ENCODE assay signal across 22 cellular contexts in genomic region chr7:55181774-55182173, GRCh38.
"Had no signal": no experiment of that assay in that cellular context is flagged by ENCODE, and none has a peak within 500 bp of the region (broad histone marks: within the 10 kb centered on the region; RNA-seq: fewer than 3 reads in every experiment).

No MANE protein-coding gene starts in this region.

- H3K4me1 Mint-ChIP-seq: activated CD4-positive, alpha-beta T cell treated with anti-CD3 and anti-CD28 coated beads, Interleukin-2, amount 10 ng/mL, durations not matched to agents 7 days and 5 days; activated naive CD4-positive, alpha-beta T cell treated with anti-CD3 and anti-CD28 coated beads, Interleukin-2, amount 50 U/mL, for 24 hours; immature natural killer cell had no signal

- H3K4me3 Mint-ChIP-seq: activated CD4-positive, alpha-beta T cell treated with anti-CD3 and anti-CD28 coated beads, Interleukin-2, amount 10 ng/mL, durations not matched to agents 7 days and 5 days; activated CD8-positive, alpha-beta T cell treated with anti-CD3 and anti-CD28 coated beads, Interleukin-2, amount 10 ng/mL, durations not matched to agents 7 days and 5 days; activated naive CD4-positive, alpha-beta T cell treated with anti-CD3 and anti-CD28 coated beads, Interleukin-2, amount 50 U/mL, for 24 hours; immature natural killer cell; natural killer cell treated with Interleukin-12 subunit alpha and Interleukin-12 subunit beta and Interleukin-15 and Interleukin-18, amount 100 ng/mL, for 72 hours had no signal

- H3K36me3 Mint-ChIP-seq: activated naive CD4-positive, alpha-beta T cell treated with anti-CD3 and anti-CD28 coated beads, Interleukin-2, amount 50 U/mL, for 24 hours; immature natural killer cell; natural killer cell treated with Interleukin-12 subunit alpha and Interleukin-12 subunit beta and Interleukin-15 and Interleukin-18, amount 100 ng/mL, for 72 hours had no signal

- ATAC-seq: activated CD8-positive, alpha-beta T cell treated with anti-CD3 and anti-CD28 coated beads, Interleukin-2, amount 10 ng/mL, durations not matched to agents 7 days and 5 days; heart right ventricle; natural killer cell treated with Interleukin-12 subunit alpha and Interleukin-12 subunit beta and Interleukin-15 and Interleukin-18, amount 100 ng/mL, for 72 hours; stimulated activated naive CD8-positive, alpha-beta T cell treated with anti-CD3 and anti-CD28 coated beads, Interleukin-15, Interleukin-2, amounts not matched to agents 100 U/mL and 50 U/mL, for 24 hours had no signal

- H3K4me3 ChIP-seq: adrenal gland, esophagus muscularis mucosa, heart right ventricle, tibial nerve had no signal

- DNase-seq: activated CD4-positive, alpha-beta T cell treated with anti-CD3 and anti-CD28 coated beads, Interleukin-2, amount 10 ng/mL, durations not matched to agents 7 days and 5 days; activated CD8-positive, alpha-beta T cell treated with anti-CD3 and anti-CD28 coated beads, Interleukin-2, amount 10 ng/mL, durations not matched to agents 7 days and 5 days; activated gamma-delta T cell; adrenal gland; cerebellar nuclear complex; effector CD8-positive, alpha-beta T cell; heart right ventricle; immature natural killer cell; mesendoderm; nucleus accumbens; retina; stimulated activated CD4-positive, alpha-beta T cell treated with anti-CD3 and anti-CD28 coated beads, Interleukin-12 subunit alpha, Interleukin-12 subunit beta, amount 100 ng/mL, for 4 hours; stimulated activated CD4-positive, alpha-beta T cell treated with anti-CD3 and anti-CD28 coated beads, Interleukin-1b, Interleukin-23, amount 100 ng/mL, for 48 hours; stimulated activated naive CD8-positive, alpha-beta T cell treated with anti-CD3 and anti-CD28 coated beads, Interleukin-15, Interleukin-2, amounts not matched to agents 100 U/mL and 50 U/mL, for 24 hours; T-helper 1 cell; T1000 had no signal

- H3K27me3 Mint-ChIP-seq: activated CD4-positive, alpha-beta T cell treated with anti-CD3 and anti-CD28 coated beads, Interleukin-2, amount 10 ng/mL, durations not matched to agents 7 days and 5 days had no signal

- H3K9me3 ChIP-seq: adrenal gland, esophagus muscularis mucosa, heart right ventricle, tibial nerve had no signal

- H3K27ac ChIP-seq: adrenal gland, esophagus muscularis mucosa, heart right ventricle, tibial nerve had no signal

- FAIRE-seq: astrocyte, bronchial epithelial cell had no signal

- H3K27me3 ChIP-seq: adrenal gland, esophagus muscularis mucosa, heart right ventricle, tibial nerve had no signal

- H3K27ac Mint-ChIP-seq: activated CD4-positive, alpha-beta T cell treated with anti-CD3 and anti-CD28 coated beads, Interleukin-2, amount 10 ng/mL, durations not matched to agents 7 days and 5 days; activated CD8-positive, alpha-beta T cell treated with anti-CD3 and anti-CD28 coated beads, Interleukin-2, amount 10 ng/mL, durations not matched to agents 7 days and 5 days; activated naive CD4-positive, alpha-beta T cell treated with anti-CD3 and anti-CD28 coated beads, Interleukin-2, amount 50 U/mL, for 24 hours; immature natural killer cell; natural killer cell treated with Interleukin-12 subunit alpha and Interleukin-12 subunit beta and Interleukin-15 and Interleukin-18, amount 100 ng/mL, for 72 hours had no signal

- H3K9me3 Mint-ChIP-seq: activated CD4-positive, alpha-beta T cell treated with anti-CD3 and anti-CD28 coated beads, Interleukin-2, amount 10 ng/mL, durations not matched to agents 7 days and 5 days; activated naive CD4-positive, alpha-beta T cell treated with anti-CD3 and anti-CD28 coated beads, Interleukin-2, amount 50 U/mL, for 24 hours; immature natural killer cell; natural killer cell treated with Interleukin-12 subunit alpha and Interleukin-12 subunit beta and Interleukin-15 and Interleukin-18, amount 100 ng/mL, for 72 hours had no signal
